Comparison of ENCODE assay signal across 19 cellular contexts in genomic region chr4:156896536-156896935, GRCh38.
"Had no signal": no experiment of that assay in that cellular context is flagged by ENCODE, and none has a peak within 500 bp of the region (broad histone marks: within the 10 kb centered on the region; RNA-seq: fewer than 3 reads in every experiment).

No MANE protein-coding gene starts in this region.

- H3K9me3 ChIP-seq: breast epithelium, esophagus squamous epithelium, thyroid gland had no signal

- DNase-seq: activated CD8-positive, alpha-beta memory T cell treated with anti-CD3 and anti-CD28 coated beads for 24 hours; activated CD8-positive, alpha-beta memory T cell treated with anti-CD3 and anti-CD28 coated beads, Interleukin-2, amount 50 U/mL, for 48 hours; activated gamma-delta T cell; activated T-cell treated with anti-CD3 and anti-CD28 coated beads, Interleukin-2, amount 50 U/mL, for 72 hours; cerebellar nuclear complex; cortex of kidney; effector CD8-positive, alpha-beta T cell; esophagus squamous epithelium; midbrain; stimulated activated CD4-positive, alpha-beta T cell treated with anti-CD3 and anti-CD28 coated beads, Interleukin-12 subunit alpha, Interleukin-12 subunit beta, amount 100 ng/mL, for 4 hours; stimulated activated CD4-positive, alpha-beta T cell treated with anti-CD3 and anti-CD28 coated beads, Interleukin-1b, Interleukin-23, amount 100 ng/mL, for 48 hours; stimulated activated naive CD4-positive, alpha-beta T cell treated with Interleukin-2 at 50 U/mL for 16 hours; thyroid gland had no signal

- H3K4me1 ChIP-seq: breast epithelium, thyroid gland had no signal

- H2AFZ ChIP-seq: hepatocyte had no signal

- H3K4me2 ChIP-seq: hepatocyte had no signal

- H3K27me3 ChIP-seq: breast epithelium, esophagus squamous epithelium, hepatocyte, thyroid gland had no signal

- H3K36me3 ChIP-seq: breast epithelium, esophagus squamous epithelium, thyroid gland had no signal

- ATAC-seq: activated CD4-positive, CD25-positive, alpha-beta regulatory T cell treated with anti-CD3 and anti-CD28 coated beads, Interleukin-2, amount 50 U/mL, for 24 hours; activated T-cell treated with anti-CD3 and anti-CD28 coated beads, Interleukin-2, amount 50 U/mL, for 72 hours; left lobe of liver had no signal

- H3K4me3 ChIP-seq: breast epithelium, esophagus squamous epithelium, hepatocyte, lung, thyroid gland had no signal

- FAIRE-seq: astrocyte had no signal

- H3K27ac ChIP-seq: breast epithelium, esophagus squamous epithelium, hepatocyte, thyroid gland had no signal
